Comparison of ENCODE assay signal across 8 cellular contexts in genomic region chr2:289362-290089, GRCh38. TPM values are rescaled to one million over a fixed set of nuclear protein-coding genes. Genes with fewer than 3 reads are reported as not detected.
DNase-seq lines count a peak whose midpoint lies in the region; TF ChIP-seq lines count a peak whose summit lies in the region.

No MANE protein-coding gene starts in this region.

- peaks cover 16% of the 10 kb centered on the region for H3K4me1 ChIP-seq in smooth muscle cell (ENCODE audit: low read depth)

- H3K27me3 ChIP-seq in H7 (ENCODE audit: control insufficient read depth, insufficient read depth, low read length) (peaks cover 35% of the 10 kb centered on the region), smooth muscle cell (ENCODE audit: low read depth) (peaks cover 76% of the 10 kb centered on the region)

- peak overlapping the region; percentile 57 for H2AFZ ChIP-seq in smooth muscle cell (ENCODE audit: low read depth)

- no peak overlapping the region for H3K27ac ChIP-seq in smooth muscle cell (ENCODE audit: low read depth)

- in situ Hi-C loops in astrocyte of the cerebellum (cut with HindIII; ENCODE audit: low sequenced_read_pairs): no loop called here

- no peaks in the 10 kb centered on the region for H3K9me3 ChIP-seq in smooth muscle cell (replicated peaks; ENCODE audit: low read depth)

- H3K4me2 ChIP-seq in smooth muscle cell: peak overlapping the region; percentile 95

- no peak overlapping the region for H3K9ac ChIP-seq in smooth muscle cell (ENCODE audit: low read depth)

- H3K36me3 ChIP-seq in H7 (replicated peaks; ENCODE audit: control insufficient read depth, insufficient read depth, low read length) (no peaks in the 10 kb centered on the region), smooth muscle cell (ENCODE audit: low read depth) (no peaks in the 10 kb centered on the region)

- 2% methylated on average over 56 of the region's 60 CpGs for WGBS in smooth muscle cell (ENCODE audit: low lambda C conversion rate)

- H3F3A ChIP-seq in smooth muscle cell (ENCODE audit: low read depth): peaks cover 8% of the 10 kb centered on the region

- peak; percentile 44 for DNase-seq in 8988T
- peak; percentile 78 for DNase-seq in H7
- no peak for DNase-seq in astrocyte of the cerebellum (ENCODE audit: low read depth)
- DNase-seq in iPS-NIHi11 (ENCODE audit: low spot score): peak; percentile 38
- no peak for DNase-seq in smooth muscle cell (lab: John Stamatoyannopoulos, UW; ENCODE audit: unreplicated experiment)
- no peak for DNase-seq in NCI-H2227 (lab: John Stamatoyannopoulos, UW; ENCODE audit: unreplicated experiment)
- no peak for DNase-seq in RKO (ENCODE audit: low spot score)
- no peak for DNase-seq in HuH-7.5 (ENCODE audit: low spot score)

- H3K4me3 ChIP-seq in H7 (ENCODE audit: insufficient read depth, low read depth, low read length): peak overlapping the region; percentile 50
- H3K4me3 ChIP-seq in astrocyte of the cerebellum (ENCODE audit: low read depth, low read length): peak overlapping the region; percentile 50
- peak overlapping the region; percentile 65 for H3K4me3 ChIP-seq in smooth muscle cell

- TF ChIP-seq CTCF in astrocyte of the cerebellum (IDR thresholded peaks at IDR 0.05; ENCODE audit: low read depth, low read length, missing control alignments) (no peak), smooth muscle cell (IDR thresholded peaks at IDR 0.05; ENCODE audit: borderline replicate concordance, insufficient read depth, poor library complexity, severe bottlenecking) (no peak)

- H3K79me2 ChIP-seq in smooth muscle cell (ENCODE audit: low read depth): no peaks in the 10 kb centered on the region

- peaks cover 29% of the 10 kb centered on the region for H4K20me1 ChIP-seq in smooth muscle cell (ENCODE audit: low read depth)

RNA-seq across cellular contexts. Expression of gene ALKAL2, which starts 1.6 kb away (rescaled TPM):
- total RNA-seq in H7 (2014; rRNA removed; shearing (Covaris generic)): 1.1 and 2.6 TPM in 2 replicates
- 0.67 TPM in 1 of 2 replicates, not detected in the other for total RNA-seq in smooth muscle cell
- polyA plus RNA-seq in smooth muscle cell: 0.58 and 1.7 TPM in 2 replicates

RNA-seq across cellular contexts. Expression of gene ACP1, which starts 24.8 kb away (rescaled TPM):
- total RNA-seq in H7 (2014; rRNA removed; shearing (Covaris generic)): 138 and 179 TPM in 2 replicates
- 168 and 182 TPM in 2 replicates for total RNA-seq in smooth muscle cell
- polyA plus RNA-seq in smooth muscle cell: 168 and 191 TPM in 2 replicates

RNA-seq across cellular contexts. Expression of gene SH3YL1, which starts 25.7 kb away (rescaled TPM):
- 13.1 and 15.4 TPM in 2 replicates for total RNA-seq in H7 (2014; rRNA removed; shearing (Covaris generic))
- total RNA-seq in smooth muscle cell: 30.2 and 42.8 TPM in 2 replicates
- 12.1 and 17.1 TPM in 2 replicates for polyA plus RNA-seq in smooth muscle cell

Comparison
In these comparisons a context has a peak if more than half of its experiments do, and no peak if none do; other contexts are left out.
1. DNase-seq: peak in 8988T (single experiment), H7 (single experiment) and iPS-NIHi11 (single experiment); none in astrocyte of the cerebellum (single experiment), smooth muscle cell (single experiment), NCI-H2227 (single experiment), RKO (single experiment) and HuH-7.5 (single experiment).
2. Peak in every context shown above with its lines, with median percentiles within 50 percentile points of each other: H3K4me3 ChIP-seq.